ENCODE assay signal across 25 cellular contexts in genomic region chr2:86231680-86232372, GRCh38.
"Had no signal": no experiment of that assay in that cellular context is flagged by ENCODE, and none has a peak within 500 bp of the region (broad histone marks: within the 10 kb centered on the region; RNA-seq: fewer than 3 reads in every experiment).

No MANE protein-coding gene starts in this region.

- H3K4me1 ChIP-seq: left lung, parathyroid adenoma, suprapubic skin, transverse colon, upper lobe of right lung, uterus had no signal

- DNase-seq: dermis blood vessel endothelial cell; effector memory CD8-positive, alpha-beta T cell; erythroblast; left cardiac atrium; left lung; mammary epithelial cell; mesendoderm; natural killer cell; stimulated activated CD4-positive, alpha-beta T cell treated with anti-CD3 and anti-CD28 coated beads, Interleukin-15, amount 100 ng/mL, for 24 hours; stimulated activated CD4-positive, alpha-beta T cell treated with anti-CD3 and anti-CD28 coated beads, Interleukin-2, amount 100 ng/mL, for 48 hours; stimulated activated naive B cell treated with anti-CD40 and anti-IgM and Interleukin-4, amounts not matched to agents 10 μg/mL and 1 μg/mL and 100 μg/mL, for 72 hours; stimulated activated naive CD8-positive, alpha-beta T cell treated with anti-CD3 and anti-CD28 coated beads, Interleukin-15, amount 100 ng/mL, for 72 hours; transverse colon; upper lobe of right lung; uterus had no signal

- H3K4me3 ChIP-seq: coronary artery, heart left ventricle, hepatocyte, left lung, skin epidermis, suprapubic skin, transverse colon, upper lobe of right lung, uterus had no signal

- H3K79me2 ChIP-seq: hepatocyte, parathyroid adenoma had no signal

- H3K4me2 ChIP-seq: hepatocyte had no signal

- H3K27ac ChIP-seq: coronary artery, heart left ventricle, hepatocyte, left lung, parathyroid adenoma, skin epidermis, suprapubic skin, transverse colon, upper lobe of right lung, uterus had no signal

- ATAC-seq: effector memory CD8-positive, alpha-beta T cell; heart left ventricle; left cardiac atrium; left lung; natural killer cell; sciatic nerve; stimulated activated naive B cell treated with anti-CD40 and anti-IgM and Interleukin-4, amounts not matched to agents 10 μg/mL and 1 μg/mL and 100 μg/mL, for 72 hours; stimulated activated naive CD8-positive, alpha-beta T cell treated with anti-CD3 and anti-CD28 coated beads, Interleukin-15, amount 100 ng/mL, for 72 hours; upper lobe of right lung had no signal

- FAIRE-seq: endometrium, frontal cortex, islet of Langerhans had no signal

- H3K36me3 ChIP-seq: left lung, suprapubic skin, transverse colon, upper lobe of right lung, uterus had no signal

- H3K9me3 ChIP-seq: heart left ventricle, left lung, suprapubic skin, transverse colon, upper lobe of right lung, uterus had no signal

- H2AFZ ChIP-seq: hepatocyte, parathyroid adenoma had no signal

- H3K9ac ChIP-seq: parathyroid adenoma had no signal

- H3K27me3 ChIP-seq: heart left ventricle, hepatocyte, left lung, suprapubic skin, transverse colon, upper lobe of right lung, uterus had no signal
